ENCODE assay signal across 8 cellular contexts in genomic region chr7:151081170-151082101, GRCh38. TPM values are rescaled to one million over a fixed set of nuclear protein-coding genes. Genes with fewer than 3 reads are reported as not detected.
DNase-seq lines count a peak whose midpoint lies in the region; ATAC-seq and TF ChIP-seq lines count a peak whose summit lies in the region.

No MANE protein-coding gene starts in this region.

- no peak overlapping the region for H2AFZ ChIP-seq in OCI-LY3 (ENCODE audit: low read depth, low read length)

- peak overlapping the region; percentile 92 for H3K9ac ChIP-seq in OCI-LY3 (ENCODE audit: low read length)

- H3K4me1 Mint-ChIP-seq in endothelial cell (ENCODE audit: unreplicated experiment): peaks cover 31% of the 10 kb centered on the region
- H3K4me1 Mint-ChIP-seq in natural killer cell: peaks cover 35 to 56% of the 10 kb centered on the region in 2 donors

- TF ChIP-seq CTCF in OCI-LY3 (IDR thresholded peaks at IDR 0.05; ENCODE audit: low read depth, low read length) (no peak), endothelial cell (IDR thresholded peaks at IDR 0.05; ENCODE audit: unreplicated experiment) (no peak), natural killer cell (IDR thresholded peaks at IDR 0.05) (no peak), GM20000 (IDR thresholded peaks at IDR 0.05; ENCODE audit: extremely low read depth, missing control alignments) (no peak)

- peak; percentile 85 for DNase-seq in DMS 273 (lab: John Stamatoyannopoulos, UW; ENCODE audit: unreplicated experiment)
- DNase-seq in DMS 273 treated with DMSO at 0.1 percent for 48 hours (lab: John Stamatoyannopoulos, UW): no peak
- no peak for DNase-seq in endothelial cell (ENCODE audit: low spot score)
- no peak for DNase-seq in natural killer cell
- no peak for DNase-seq in GM20000 (ENCODE audit: low spot score)
- DNase-seq in NCI-H187 (lab: John Stamatoyannopoulos, UW): no peak

- H3K27ac ChIP-seq in OCI-LY3 (ENCODE audit: low read length): peak overlapping the region; percentile 53

- H3K36me3 ChIP-seq in OCI-LY3 (replicated peaks; ENCODE audit: low read depth, low read length): peaks cover 4% of the 10 kb centered on the region

- H4K20me1 ChIP-seq in OCI-LY3 (ENCODE audit: insufficient read depth, low read length): no peaks in the 10 kb centered on the region

- H3K27ac Mint-ChIP-seq in endothelial cell (ENCODE audit: unreplicated experiment) (no peak overlapping the region), natural killer cell (peak overlapping the region; percentile 88 to 98)

- H3K4me2 ChIP-seq in OCI-LY3 (ENCODE audit: low read length): peak overlapping the region; percentile 88

- intact Hi-C loops in natural killer cell (cut with micrococcal nuclease): loop anchor here (5.0 kb wide), 1 partner anchor 261 kb away; the partner anchor contains the start of gene NUB1

- no peaks in the 10 kb centered on the region for H3K9me3 ChIP-seq in OCI-LY3 (ENCODE audit: insufficient read depth, low read length)

- peaks cover 43% of the 10 kb centered on the region for H3K79me2 ChIP-seq in OCI-LY3 (ENCODE audit: low read length)

- H3K27me3 ChIP-seq in OCI-LY3 (ENCODE audit: low read depth, low read length): no peaks in the 10 kb centered on the region

- peak overlapping the region; percentile 94 for H3K4me3 ChIP-seq in OCI-LY3 (ENCODE audit: low read length)

- peaks cover 52% of the 10 kb centered on the region for H3K4me1 ChIP-seq in OCI-LY3 (ENCODE audit: low read length)

- H3K9me3 Mint-ChIP-seq in endothelial cell (ENCODE audit: unreplicated experiment) (no peaks in the 10 kb centered on the region), natural killer cell (no peaks in the 10 kb centered on the region)

- no peak for ATAC-seq in natural killer cell
- ATAC-seq in HG03045 (IDR thresholded peaks at IDR 0.05; ENCODE audit: unreplicated experiment): no peak

- peaks cover 14% of the 10 kb centered on the region for H3K27me3 Mint-ChIP-seq in endothelial cell (ENCODE audit: unreplicated experiment)
- H3K27me3 Mint-ChIP-seq in natural killer cell (ENCODE audit: low read depth in 2 of 2): no peaks in the 10 kb centered on the region

- peaks cover 8% of the 10 kb centered on the region for H3K36me3 Mint-ChIP-seq in endothelial cell (ENCODE audit: low read depth, unreplicated experiment)
- no peaks in the 10 kb centered on the region for H3K36me3 Mint-ChIP-seq in natural killer cell

- peak overlapping the region; percentile 73 for H3K4me3 Mint-ChIP-seq in endothelial cell (ENCODE audit: unreplicated experiment)
- H3K4me3 Mint-ChIP-seq in natural killer cell: peak overlapping the region; percentile 89

RNA-seq across cellular contexts. Expression of gene FASTK, which starts 0.8 kb away (rescaled TPM):
- total RNA-seq in endothelial cell (ENCODE audit: unreplicated experiment) (68.0 TPM), natural killer cell (10 to 100 TPM; 72.8 to 89.4 (median 85.2) TPM)

RNA-seq across cellular contexts. Expression of gene TMUB1, which starts 1.9 kb away (rescaled TPM):
- total RNA-seq in endothelial cell (ENCODE audit: unreplicated experiment): 40.8 TPM
- 10 to 100 TPM; 44.1 to 49.8 (median 47.3) TPM for total RNA-seq in natural killer cell

RNA-seq across cellular contexts. Expression of gene AGAP3, which starts 4.8 kb away (rescaled TPM):
- total RNA-seq in endothelial cell (ENCODE audit: unreplicated experiment) (206 TPM), natural killer cell (10 to 100 TPM; 27.7 to 46.9 (median 42.8) TPM)

RNA-seq across cellular contexts. Expression of gene SLC4A2, which starts 22.0 kb away (rescaled TPM):
- 115 TPM for total RNA-seq in endothelial cell (ENCODE audit: unreplicated experiment)
- 10 to 100 TPM; 60.4 to 87.3 (median 66.1) TPM for total RNA-seq in natural killer cell

RNA-seq across cellular contexts. Expression of gene CDK5, which starts 23.7 kb away (rescaled TPM):
- 26.7 TPM for total RNA-seq in endothelial cell (ENCODE audit: unreplicated experiment)
- total RNA-seq in natural killer cell: 1 to 10 TPM; 6.2 to 8.0 (median 6.6) TPM
